Comparison of ENCODE assay signal across 14 cellular contexts in genomic region chr19:40721936-40722661, GRCh38. TPM values are rescaled to one million over a fixed set of nuclear protein-coding genes. Genes with fewer than 3 reads are reported as not detected.
A peak's percentile ranks its signal among the peaks of the same experiment; 100 is the strongest.
DNase-seq lines count a peak whose midpoint lies in the region; ATAC-seq, FAIRE-seq and TF ChIP-seq lines count a peak whose summit lies in the region.
"Had no signal": no experiment of that assay in that cellular context is flagged by ENCODE, and none has a peak within 500 bp of the region (broad histone marks: within the 10 kb centered on the region; RNA-seq: fewer than 3 reads in every experiment).

No MANE protein-coding gene starts in this region.

- no peaks in the 10 kb centered on the region for H3K27me3 Mint-ChIP-seq in chondrocyte (ENCODE audit: low read depth)
- no peaks in the 10 kb centered on the region for H3K27me3 Mint-ChIP-seq in activated T-helper 1 cell treated with anti-CD3 and anti-CD28 coated beads, Interleukin-12 subunit alpha, Interleukin-12 subunit beta, Interleukin-2, Interleukin-4 antibody, amounts not matched to agents 30 ng/mL and 10 ng/mL and 1 ng/mL, durations not matched to agents 14 hours and 24 hours and 36 hours (ENCODE audit: insufficient read depth)

- TF ChIP-seq EP300 in stomach (IDR thresholded peaks at IDR 0.05): no peak

- H3K4me3 ChIP-seq in left lung (peak overlapping the region in 1 of 2 donors; percentile 91), stomach (peak overlapping the region in 3 of 4 donors; percentile 10 to 83 (median 75)), kidney (ENCODE audit: low read length in 2 of 2) (peak overlapping the region in 1 of 2 donors; percentile 15)
- H3K4me3 ChIP-seq: GM23338, SK-N-MC had no signal

- H3K27me3 ChIP-seq in left lung: no peaks in the 10 kb centered on the region
- H3K27me3 ChIP-seq in stomach: no peaks in the 10 kb centered on the region

- peaks cover 27 to 78% of the 10 kb centered on the region in 2 donors for H3K4me1 ChIP-seq in left lung
- H3K4me1 ChIP-seq in stomach: peaks cover 30 to 79% (median 57%) of the 10 kb centered on the region in 4 donors
- H3K4me1 ChIP-seq in kidney (ENCODE audit: control insufficient read depth in 1 of 2, insufficient read depth in 1 of 2, low read depth in 1 of 2, low read length in 2 of 2): peaks cover 9 to 22% of the 10 kb centered on the region in 2 donors

- intact Hi-C loops in left lung (cut with DNase I) (no loop called here), stomach (cut with DNase I; ENCODE audit: low total_unique reads) (no loop called here), kidney (cut with DNase I) (no loop called here)
- intact Hi-C loops in activated T-helper 1 cell treated with anti-CD3 and anti-CD28 coated beads, Interleukin-12 subunit alpha, Interleukin-12 subunit beta, Interleukin-2, Interleukin-4 antibody, amounts not matched to agents 30 ng/mL and 10 ng/mL and 1 ng/mL, durations not matched to agents 14 hours and 24 hours and 36 hours (cut with micrococcal nuclease): no loop called here

- WGBS in stomach, 5 donors: 59 to 71% (median 65%) methylated on average over 9 of the region's 9 CpGs

- no peak overlapping the region for H3K9ac ChIP-seq in kidney (ENCODE audit: low read length in 2 of 2)

- H3K4me1 Mint-ChIP-seq in chondrocyte (ENCODE audit: low read depth): peaks cover 41% of the 10 kb centered on the region
- peaks cover 24% of the 10 kb centered on the region for H3K4me1 Mint-ChIP-seq in activated T-helper 1 cell treated with anti-CD3 and anti-CD28 coated beads, Interleukin-12 subunit alpha, Interleukin-12 subunit beta, Interleukin-2, Interleukin-4 antibody, amounts not matched to agents 30 ng/mL and 10 ng/mL and 1 ng/mL, durations not matched to agents 14 hours and 24 hours and 36 hours (ENCODE audit: low read depth)

- CTCF ChIA-PET in HEK293T (lab: Yijun Ruan, JAX): interaction anchor here (1.2 kb wide), 1 partner anchor 59 kb away, joined by 3 read pairs; no protein-coding TSS in a partner anchor

- no peak for ATAC-seq in left lung
- ATAC-seq: GM23338 had no signal

- H3K9me3 ChIP-seq in left lung: no peaks in the 10 kb centered on the region
- no peaks in the 10 kb centered on the region for H3K9me3 ChIP-seq in stomach
- H3K9me3 ChIP-seq in kidney (ENCODE audit: control insufficient read depth in 1 of 2, low read length in 2 of 2): no peaks in the 10 kb centered on the region

- DNase-seq in M059J (ENCODE audit: low read depth) (peak; percentile 29), chondrocyte (ENCODE audit: low spot score) (no peak), left lung (no peak), stomach (no peak), NCI-H774 (lab: John Stamatoyannopoulos, UW) (no peak), kidney (no peak), HEK293T (ENCODE audit: extremely low spot score) (no peak)
- no peak for DNase-seq in activated T-helper 1 cell treated with anti-CD3 and anti-CD28 coated beads, Interleukin-12 subunit alpha, Interleukin-12 subunit beta, Interleukin-2, Interleukin-4 antibody, amounts not matched to agents 30 ng/mL and 10 ng/mL and 1 ng/mL, durations not matched to agents 14 hours and 24 hours and 36 hours (ENCODE audit: low spot score)
- DNase-seq: activated effector memory CD4-positive, alpha-beta T cell treated with Interleukin-2 at 50 U/mL for 16 hours; CD8-positive, alpha-beta memory T cell; Karpas-422; NCI-H446 treated with DMSO at 0.1 percent for 48 hours had no signal

- H3K4me3 Mint-ChIP-seq in chondrocyte (ENCODE audit: unreplicated experiment): no peak overlapping the region
- H3K4me3 Mint-ChIP-seq in activated T-helper 1 cell treated with anti-CD3 and anti-CD28 coated beads, Interleukin-12 subunit alpha, Interleukin-12 subunit beta, Interleukin-2, Interleukin-4 antibody, amounts not matched to agents 30 ng/mL and 10 ng/mL and 1 ng/mL, durations not matched to agents 14 hours and 24 hours and 36 hours: no peak overlapping the region
- H3K4me3 Mint-ChIP-seq: GM23338 had no signal

- no peaks in the 10 kb centered on the region for H3K9me3 Mint-ChIP-seq in chondrocyte (ENCODE audit: low read depth)
- peaks cover 4% of the 10 kb centered on the region for H3K9me3 Mint-ChIP-seq in activated T-helper 1 cell treated with anti-CD3 and anti-CD28 coated beads, Interleukin-12 subunit alpha, Interleukin-12 subunit beta, Interleukin-2, Interleukin-4 antibody, amounts not matched to agents 30 ng/mL and 10 ng/mL and 1 ng/mL, durations not matched to agents 14 hours and 24 hours and 36 hours
- H3K9me3 Mint-ChIP-seq: CD8-positive, alpha-beta memory T cell; GM23338 had no signal

- no peak for TF ChIP-seq POLR2A in stomach (IDR thresholded peaks at IDR 0.05)

- POLR2A ChIA-PET in HEK293T (lab: Yijun Ruan, JAX): interaction anchor here (1.2 kb wide), 1 partner anchor 28 kb away, joined by 6 read pairs; the partner anchor contains the start of gene ACTMAP

- peaks cover 0 to 53% of the 10 kb centered on the region in 2 donors for H3K36me3 ChIP-seq in left lung
- H3K36me3 ChIP-seq in stomach: peaks cover 32 to 56% (median 43%) of the 10 kb centered on the region in 4 donors
- H3K36me3 ChIP-seq in kidney (ENCODE audit: control insufficient read depth in 1 of 2, insufficient read depth in 2 of 2, low read length in 2 of 2): peaks cover 9 to 23% of the 10 kb centered on the region in 2 donors

- H3K27ac Mint-ChIP-seq in chondrocyte (ENCODE audit: unreplicated experiment): peak overlapping the region; percentile 4
- no peak overlapping the region for H3K27ac Mint-ChIP-seq in activated T-helper 1 cell treated with anti-CD3 and anti-CD28 coated beads, Interleukin-12 subunit alpha, Interleukin-12 subunit beta, Interleukin-2, Interleukin-4 antibody, amounts not matched to agents 30 ng/mL and 10 ng/mL and 1 ng/mL, durations not matched to agents 14 hours and 24 hours and 36 hours
- H3K27ac Mint-ChIP-seq: GM23338 had no signal

- peak overlapping the region; percentile 92 to 94 for H3K27ac ChIP-seq in left lung
- peak overlapping the region in 4 of 5 donors; percentile 98 to 100 (median 99) for H3K27ac ChIP-seq in stomach
- no peak overlapping the region for H3K27ac ChIP-seq in kidney (ENCODE audit: low read depth in 2 of 2, low read length in 2 of 2)
- H3K27ac ChIP-seq: SK-N-MC had no signal

- TF ChIP-seq CTCF in chondrocyte (IDR thresholded peaks at IDR 0.05): no peak
- TF ChIP-seq CTCF in left lung (IDR thresholded peaks at IDR 0.05): no peak
- TF ChIP-seq CTCF in stomach (IDR thresholded peaks at IDR 0.05): no peak
- no peak for TF ChIP-seq CTCF in kidney (IDR thresholded peaks at IDR 0.05; ENCODE audit: borderline replicate concordance, extremely low read depth, insufficient read depth)

- peaks cover 25% of the 10 kb centered on the region for H3K36me3 Mint-ChIP-seq in chondrocyte (ENCODE audit: low read depth)
- H3K36me3 Mint-ChIP-seq in activated T-helper 1 cell treated with anti-CD3 and anti-CD28 coated beads, Interleukin-12 subunit alpha, Interleukin-12 subunit beta, Interleukin-2, Interleukin-4 antibody, amounts not matched to agents 30 ng/mL and 10 ng/mL and 1 ng/mL, durations not matched to agents 14 hours and 24 hours and 36 hours (ENCODE audit: low read depth): peaks cover 35% of the 10 kb centered on the region

- FAIRE-seq in kidney (lab: Jason Lieb, UNC): no peak

RNA-seq across cellular contexts. Expression of gene ITPKC, which starts 5.2 kb away (rescaled TPM):
- 6.3 and 7.2 TPM in 2 replicates for total RNA-seq in M059J (2014; rRNA removed; shearing (Covaris generic))
- total RNA-seq in chondrocyte: 12.2 to 16.5 TPM (median 16.4 TPM) in 3 replicates
- 10 to 100 TPM; 23.2 to 25.6 TPM for total RNA-seq in left lung
- total RNA-seq in stomach: 10 to 100 TPM; 17.8 to 84.0 (median 31.4) TPM
- polyA plus RNA-seq in stomach: 10 to 100 TPM; 19.7 to 32.2 (median 20.5) TPM
- total RNA-seq in kidney: 27.9 TPM
- 14.3 TPM for polyA plus RNA-seq in kidney (ENCODE audit: insufficient read depth, low read depth, low replicate concordance)
- 8.7 and 9.9 TPM in 2 replicates for total RNA-seq in activated T-helper 1 cell treated with anti-CD3 and anti-CD28 coated beads, Interleukin-12 subunit alpha, Interleukin-12 subunit beta, Interleukin-2, Interleukin-4 antibody, amounts not matched to agents 30 ng/mL and 10 ng/mL and 1 ng/mL, durations not matched to agents 14 hours and 24 hours and 36 hours

RNA-seq across cellular contexts. Expression of gene COQ8B, which starts 5.4 kb away (rescaled TPM):
- total RNA-seq in M059J (2014; rRNA removed; shearing (Covaris generic)): 9.5 and 30.8 TPM in 2 replicates
- 26.8 to 36.8 TPM (median 29.7 TPM) in 3 replicates for total RNA-seq in chondrocyte
- 10 to 100 TPM; 39.2 to 48.1 TPM for total RNA-seq in left lung
- 10 to 100 TPM; 40.9 to 91.5 (median 52.3) TPM for total RNA-seq in stomach
- 10 to 100 TPM; 26.9 to 35.2 (median 29.2) TPM for polyA plus RNA-seq in stomach
- total RNA-seq in kidney: 55.3 TPM
- polyA plus RNA-seq in kidney (ENCODE audit: insufficient read depth, low read depth, low replicate concordance): 45.8 TPM
- 38.4 and 41.6 TPM in 2 replicates for total RNA-seq in activated T-helper 1 cell treated with anti-CD3 and anti-CD28 coated beads, Interleukin-12 subunit alpha, Interleukin-12 subunit beta, Interleukin-2, Interleukin-4 antibody, amounts not matched to agents 30 ng/mL and 10 ng/mL and 1 ng/mL, durations not matched to agents 14 hours and 24 hours and 36 hours

RNA-seq across cellular contexts. Expression of gene ACTMAP, which starts 28.2 kb away (rescaled TPM):
- total RNA-seq in M059J (2014; rRNA removed; shearing (Covaris generic)): 0.76 and 1.3 TPM in 2 replicates
- total RNA-seq in chondrocyte (7.4 to 11.3 TPM (median 10.4 TPM) in 3 replicates), left lung (10 to 100 TPM; 15.1 to 17.6 TPM), stomach (10 to 100 TPM in 2 of 5 donors, 1 to 10 TPM in 2, under 1 TPM in 1; 0.73 to 24.6 (median 8.2) TPM), kidney (8.7 TPM)
- polyA plus RNA-seq in stomach (1 to 10 TPM; 5.5 to 9.7 (median 8.2) TPM), kidney (ENCODE audit: insufficient read depth, low read depth, low replicate concordance) (8.9 TPM)
- 9.5 and 10.0 TPM in 2 replicates for total RNA-seq in activated T-helper 1 cell treated with anti-CD3 and anti-CD28 coated beads, Interleukin-12 subunit alpha, Interleukin-12 subunit beta, Interleukin-2, Interleukin-4 antibody, amounts not matched to agents 30 ng/mL and 10 ng/mL and 1 ng/mL, durations not matched to agents 14 hours and 24 hours and 36 hours

RNA-seq across cellular contexts. Expression of gene SNRPA, which starts 28.9 kb away (rescaled TPM):
- 76.3 and 93.3 TPM in 2 replicates for total RNA-seq in M059J (2014; rRNA removed; shearing (Covaris generic))
- total RNA-seq in chondrocyte (34.9 to 64.6 TPM (median 37.0 TPM) in 3 replicates), left lung (10 to 100 TPM; 46.1 to 79.1 TPM), stomach (100 to 1,000 TPM in 2 of 5 donors, 10 to 100 TPM in 2, 1 to 10 TPM in 1; 4.9 to 258 (median 46.0) TPM), kidney (48.7 TPM)
- polyA plus RNA-seq in stomach (10 to 100 TPM; 33.1 to 74.6 (median 71.6) TPM), kidney (ENCODE audit: insufficient read depth, low read depth, low replicate concordance) (52.6 TPM)
- 243 and 245 TPM in 2 replicates for total RNA-seq in activated T-helper 1 cell treated with anti-CD3 and anti-CD28 coated beads, Interleukin-12 subunit alpha, Interleukin-12 subunit beta, Interleukin-2, Interleukin-4 antibody, amounts not matched to agents 30 ng/mL and 10 ng/mL and 1 ng/mL, durations not matched to agents 14 hours and 24 hours and 36 hours

RNA-seq across cellular contexts. Expression of gene NUMBL, which starts 31.6 kb away (rescaled TPM):
- 10.2 and 18.1 TPM in 2 replicates for total RNA-seq in M059J (2014; rRNA removed; shearing (Covaris generic))
- total RNA-seq in chondrocyte (104 to 121 TPM (median 117 TPM) in 3 replicates), left lung (10 to 100 TPM; 30.0 to 30.2 TPM), stomach (100 to 1,000 TPM in 2 of 5 donors, 10 to 100 TPM in 3; 14.7 to 254 (median 31.6) TPM), kidney (24.3 TPM)
- polyA plus RNA-seq in stomach (10 to 100 TPM; 10.1 to 12.9 (median 11.6) TPM), kidney (ENCODE audit: insufficient read depth, low read depth, low replicate concordance) (3.3 TPM)
- 18.1 and 20.6 TPM in 2 replicates for total RNA-seq in activated T-helper 1 cell treated with anti-CD3 and anti-CD28 coated beads, Interleukin-12 subunit alpha, Interleukin-12 subunit beta, Interleukin-2, Interleukin-4 antibody, amounts not matched to agents 30 ng/mL and 10 ng/mL and 1 ng/mL, durations not matched to agents 14 hours and 24 hours and 36 hours

Comparison
In these comparisons a context has a peak if more than half of its experiments do, and no peak if none do; other contexts are left out.
1. H3K27ac ChIP-seq: peak in left lung (2 of 2) and stomach (4 of 5); none in kidney (0 of 2).